1 cellular context compared by ENCODE assay signal in genomic region chr19:9075064-9075964, GRCh38.
TF ChIP-seq lines count a peak whose summit lies in the region.

No MANE protein-coding gene starts in this region.

TF ChIP-seq in K562, 482 proteins besides CTCF, POLR2A, EP300 and RAD21 (continued from another document):
- TF ChIP-seq ETS1 (conservative IDR thresholded peaks at IDR 0.05; ENCODE audit: control insufficient read depth, low read depth, low read length) (no peak), NR2C1 (IDR thresholded peaks at IDR 0.05) (no peak), NR2C1 (tag; IDR thresholded peaks at IDR 0.05) (peak; percentile 12; the same call in 1 of the 2 replicates), PATZ1 (CRISPR knock-in tag; IDR thresholded peaks at IDR 0.05; ENCODE audit: borderline replicate concordance) (no peak), CAMTA2 (CRISPR knock-in tag; conservative IDR thresholded peaks at IDR 0.05) (no peak), CREB5 (CRISPR knock-in tag; IDR thresholded peaks at IDR 0.05) (no peak), KDM4B (IDR thresholded peaks at IDR 0.05; ENCODE audit: borderline replicate concordance in 2 of 2, low read depth in 1 of 2) (peak in 1 of 2 experiments; percentile 84; a peak in 1 of 4 replicates), SFPQ (IDR thresholded peaks at IDR 0.05; ENCODE audit: low read depth, low read length) (no peak), GTF2B (IDR thresholded peaks at IDR 0.05; ENCODE audit: extremely low read depth, insufficient read length) (no peak), MIER1 (IDR thresholded peaks at IDR 0.05; ENCODE audit: low read depth) (no peak), ZFP36 (IDR thresholded peaks at IDR 0.05; ENCODE audit: low read depth, low read length, partially characterized antibody) (peak; percentile 29), MTA3 (IDR thresholded peaks at IDR 0.05; ENCODE audit: borderline replicate concordance) (peak; percentile 69)
